9 cellular contexts compared by ENCODE assay signal in genomic region chr17:38897176-38897575, GRCh38. TPM values are rescaled to one million over a fixed set of nuclear protein-coding genes. Genes with fewer than 3 reads are reported as not detected.
DNase-seq lines count a peak whose midpoint lies in the region; ATAC-seq lines count a peak whose summit lies in the region.
"Had no signal": no experiment of that assay in that cellular context is flagged by ENCODE, and none has a peak within 500 bp of the region (broad histone marks: within the 10 kb centered on the region; RNA-seq: fewer than 3 reads in every experiment).

No MANE protein-coding gene starts in this region.

- POLR2A ChIA-PET in naive thymus-derived CD8-positive, alpha-beta T cell (lab: Charles Lee) = interaction anchor here (1.0 to 9.3 kb wide), 9 partner anchors 9 to 86 kb away, joined by 4 to 159 read pairs (median 10); partner anchors contain the start of genes FBXO47, LASP1, LASP1NB and RPL23

- H3K9me3 ChIP-seq in duodenal mucosa (ENCODE audit: control insufficient read depth in 1 of 2, low read length in 2 of 2) = no peaks in the 10 kb centered on the region

- ATAC-seq in Right ventricle myocardium inferior = peak; percentile 82
- ATAC-seq in naive thymus-derived CD8-positive, alpha-beta T cell = no peak

- DNase-seq in Right ventricle myocardium inferior (ENCODE audit: missing footprints) (peak; percentile 90), cardiac septum (ENCODE audit: low spot score) (no peak), MV-4-11 (lab: John Stamatoyannopoulos, UW) (no peak), NCI-H2029 treated with DMSO at 0.1 percent for 48 hours (lab: John Stamatoyannopoulos, UW) (no peak), kidney glomerular epithelial cell (lab: John Stamatoyannopoulos, UW) (no peak), kidney tubule cell (ENCODE audit: low spot score) (no peak)
- DNase-seq in naive thymus-derived CD8-positive, alpha-beta T cell = no peak

- peak overlapping the region in 1 of 2 donors; percentile 55 for H3K4me3 ChIP-seq in duodenal mucosa (ENCODE audit: low read depth in 1 of 2, low read length in 2 of 2)

- H3K36me3 Mint-ChIP-seq in naive thymus-derived CD8-positive, alpha-beta T cell = peaks cover 0 to 42% (median 1%) of the 10 kb centered on the region in 3 donors

- peaks cover 24 to 90% (median 76%) of the 10 kb centered on the region in 4 donors for H3K4me1 Mint-ChIP-seq in naive thymus-derived CD8-positive, alpha-beta T cell

- no peaks in the 10 kb centered on the region for H3K27me3 ChIP-seq in duodenal mucosa (ENCODE audit: control insufficient read depth in 1 of 2, insufficient read depth in 2 of 2, low read length in 2 of 2)

- H3K9ac ChIP-seq in duodenal mucosa (ENCODE audit: low read depth in 1 of 2, low read length in 2 of 2) = peak overlapping the region; percentile 7 to 37

- peaks cover 39 to 57% of the 10 kb centered on the region in 2 donors for H3K36me3 ChIP-seq in duodenal mucosa (ENCODE audit: control insufficient read depth in 1 of 2, insufficient read depth in 2 of 2, low read length in 2 of 2)

- H3K27me3 Mint-ChIP-seq in naive thymus-derived CD8-positive, alpha-beta T cell = no peaks in the 10 kb centered on the region

- intact Hi-C loops in Right ventricle myocardium inferior (cut with DNase I) (loop anchor here (2.0 kb wide), 1 partner anchor 26 kb away; the partner anchor contains the start of gene LASP1), cardiac septum (cut with DNase I) (no loop called here)

- peak overlapping the region in 8 of 10 donors; percentile 58 to 93 (median 84) for H3K4me3 Mint-ChIP-seq in naive thymus-derived CD8-positive, alpha-beta T cell
- H3K4me3 Mint-ChIP-seq: mesothelial cell of epicardium had no signal

- H3K4me1 ChIP-seq in duodenal mucosa (ENCODE audit: control insufficient read depth in 1 of 2, insufficient read depth in 2 of 2, low read length in 2 of 2) = peaks cover 67 to 71% of the 10 kb centered on the region in 2 donors

- peak overlapping the region; percentile 36 for H3K27ac ChIP-seq in duodenal mucosa (ENCODE audit: low read depth, low read length)

- H3K27ac Mint-ChIP-seq in naive thymus-derived CD8-positive, alpha-beta T cell = peak overlapping the region; percentile 92 to 100 (median 97)

- no peaks in the 10 kb centered on the region for H3K9me3 Mint-ChIP-seq in naive thymus-derived CD8-positive, alpha-beta T cell
- H3K9me3 Mint-ChIP-seq: mesothelial cell of epicardium had no signal

RNA-seq across cellular contexts. Expression of gene LASP1, which starts 27.3 kb away (rescaled TPM):
- total RNA-seq in Right ventricle myocardium inferior (38.5 TPM), cardiac septum (25.3 TPM)
- 100 to 1,000 TPM; 103 to 107 TPM for total RNA-seq in naive thymus-derived CD8-positive, alpha-beta T cell
- polyA plus RNA-seq in naive thymus-derived CD8-positive, alpha-beta T cell = 10 to 100 TPM; 50.1 to 53.1 (median 52.0) TPM

RNA-seq across cellular contexts. Expression of gene RPL23, which starts 43.7 kb away (rescaled TPM):
- total RNA-seq in Right ventricle myocardium inferior (897 TPM), cardiac septum (564 TPM)
- total RNA-seq in naive thymus-derived CD8-positive, alpha-beta T cell = 1,000 to 10,000 TPM; 1,755 to 1,793 TPM
- polyA plus RNA-seq in naive thymus-derived CD8-positive, alpha-beta T cell = 1,000 to 10,000 TPM; 1,506 to 1,897 (median 1,688) TPM
